1 cellular context compared by ENCODE assay signal in the genomic region with DNA sequence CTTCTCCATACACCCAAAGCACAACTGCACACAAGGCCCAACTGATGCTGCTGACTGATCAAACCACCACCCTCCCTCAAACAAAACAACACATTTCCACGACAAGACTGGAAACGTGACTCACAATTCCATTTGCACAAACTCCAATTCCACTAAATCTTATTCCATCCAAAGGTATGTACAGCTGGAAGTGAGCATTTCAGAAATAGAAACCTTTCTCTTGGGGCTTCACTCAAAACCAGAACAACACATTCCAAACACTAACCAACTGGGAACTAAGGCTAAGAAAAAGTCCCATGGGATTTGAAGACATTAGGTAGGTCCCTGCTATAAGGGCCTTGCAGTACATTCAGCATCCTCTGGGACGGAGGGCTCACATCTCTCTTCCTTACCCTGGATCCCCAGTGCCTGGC.
TF ChIP-seq lines count a peak whose summit lies in the region.

No MANE protein-coding gene starts in this region.

TF ChIP-seq in HepG2, 621 proteins besides CTCF, POLR2A, EP300 and RAD21:
- TF ChIP-seq NR3C1 (CRISPR knock-in tag; IDR thresholded peaks at IDR 0.05) (no peak), ATF2 (CRISPR knock-in tag; IDR thresholded peaks at IDR 0.05) (no peak), NAIF1 (CRISPR knock-in tag; IDR thresholded peaks at IDR 0.05; ENCODE audit: borderline replicate concordance) (no peak), MZF1 (CRISPR knock-in tag; IDR thresholded peaks at IDR 0.05; ENCODE audit: borderline replicate concordance) (no peak), GTF3A (CRISPR knock-in tag; conservative IDR thresholded peaks at IDR 0.05) (no peak), CEBPG (CRISPR knock-in tag; IDR thresholded peaks at IDR 0.05) (no peak), SP4 (CRISPR knock-in tag; IDR thresholded peaks at IDR 0.05) (no peak), ZNF713 (CRISPR knock-in tag; IDR thresholded peaks at IDR 0.05) (no peak), HOXD1 (CRISPR knock-in tag; IDR thresholded peaks at IDR 0.05) (no peak), TOPORS (CRISPR knock-in tag; IDR thresholded peaks at IDR 0.05) (no peak), KDM5B (CRISPR knock-in tag; IDR thresholded peaks at IDR 0.05; ENCODE audit: borderline replicate concordance) (no peak), CENPX (CRISPR knock-in tag; IDR thresholded peaks at IDR 0.05) (no peak), ELF3 (CRISPR knock-in tag; IDR thresholded peaks at IDR 0.05) (no peak)
- TF ChIP-seq, protein P1, sequence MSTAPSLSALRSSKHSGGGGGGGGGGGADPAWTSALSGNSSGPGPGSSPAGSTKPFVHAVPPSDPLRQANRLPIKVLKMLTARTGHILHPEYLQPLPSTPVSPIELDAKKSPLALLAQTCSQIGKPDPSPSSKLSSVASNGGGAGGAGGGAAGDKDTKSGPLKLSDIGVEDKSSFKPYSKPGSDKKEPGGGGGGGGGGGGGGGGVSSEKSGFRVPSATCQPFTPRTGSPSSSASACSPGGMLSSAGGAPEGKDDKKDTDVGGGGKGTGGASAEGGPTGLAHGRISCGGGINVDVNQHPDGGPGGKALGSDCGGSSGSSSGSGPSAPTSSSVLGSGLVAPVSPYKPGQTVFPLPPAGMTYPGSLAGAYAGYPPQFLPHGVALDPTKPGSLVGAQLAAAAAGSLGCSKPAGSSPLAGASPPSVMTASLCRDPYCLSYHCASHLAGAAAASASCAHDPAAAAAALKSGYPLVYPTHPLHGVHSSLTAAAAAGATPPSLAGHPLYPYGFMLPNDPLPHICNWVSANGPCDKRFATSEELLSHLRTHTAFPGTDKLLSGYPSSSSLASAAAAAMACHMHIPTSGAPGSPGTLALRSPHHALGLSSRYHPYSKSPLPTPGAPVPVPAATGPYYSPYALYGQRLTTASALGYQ (CRISPR knock-in tag; IDR thresholded peaks at IDR 0.05), result no peak
- TF ChIP-seq, protein P2, sequence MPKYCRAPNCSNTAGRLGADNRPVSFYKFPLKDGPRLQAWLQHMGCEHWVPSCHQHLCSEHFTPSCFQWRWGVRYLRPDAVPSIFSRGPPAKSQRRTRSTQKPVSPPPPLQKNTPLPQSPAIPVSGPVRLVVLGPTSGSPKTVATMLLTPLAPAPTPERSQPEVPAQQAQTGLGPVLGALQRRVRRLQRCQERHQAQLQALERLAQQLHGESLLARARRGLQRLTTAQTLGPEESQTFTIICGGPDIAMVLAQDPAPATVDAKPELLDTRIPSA (CRISPR knock-in tag; IDR thresholded peaks at IDR 0.05; ENCODE audit: borderline replicate concordance), result no peak
